Comparison of ENCODE assay signal across 24 cellular contexts in genomic region chr9:84744195-84744594, GRCh38.
DNase-seq lines count a peak whose midpoint lies in the region; ATAC-seq, FAIRE-seq and TF ChIP-seq lines count a peak whose summit lies in the region.
"Had no signal": no experiment of that assay in that cellular context is flagged by ENCODE, and none has a peak within 500 bp of the region (broad histone marks: within the 10 kb centered on the region; RNA-seq: fewer than 3 reads in every experiment).

No MANE protein-coding gene starts in this region.

- ATAC-seq in GM19463 (IDR thresholded peaks at IDR 0.05; ENCODE audit: unreplicated experiment) (peak; percentile 68), HG02870 (IDR thresholded peaks at IDR 0.05; ENCODE audit: unreplicated experiment) (peak; percentile 68), HG03571 (IDR thresholded peaks at IDR 0.05; ENCODE audit: unreplicated experiment) (peak; percentile 36), GM18505 (IDR thresholded peaks at IDR 0.05; ENCODE audit: unreplicated experiment) (no peak)
- ATAC-seq: activated CD8-positive, alpha-beta T cell treated with anti-CD3 and anti-CD28 coated beads, Interleukin-2, amount 10 ng/mL, durations not matched to agents 7 days and 5 days; foreskin keratinocyte; naive thymus-derived CD8-positive, alpha-beta T cell; pancreas; T-helper 17 cell; WTC11 had no signal

- no peak for DNase-seq in GM18507 (ENCODE audit: extremely low spot score, insufficient read length, low read depth)
- no peak for DNase-seq in activated naive CD4-positive, alpha-beta T cell treated with anti-CD3 and anti-CD28 coated beads, Interleukin-2, amount 50 U/mL, for 16 hours
- DNase-seq in COLO829 (ENCODE audit: low spot score) = no peak
- no peak for DNase-seq in NCI-H128 (lab: John Stamatoyannopoulos, UW; ENCODE audit: unreplicated experiment)
- DNase-seq: activated CD8-positive, alpha-beta T cell treated with anti-CD3 and anti-CD28 coated beads, Interleukin-2, amount 10 ng/mL, durations not matched to agents 7 days and 5 days; activated naive CD8-positive, alpha-beta T cell treated with anti-CD3 and anti-CD28 coated beads, Interleukin-2, amount 10 ng/mL, durations not matched to agents 7 days and 5 days; activated T-cell treated with anti-CD3 and anti-CD28 coated beads, Interleukin-2, amount 50 U/mL, for 72 hours; dermis blood vessel endothelial cell; DMS53; foreskin keratinocyte; mesenchymal stem cell; naive thymus-derived CD8-positive, alpha-beta T cell; NCI-H1092; NCI-H2081 treated with DMSO at 0.1 percent for 48 hours; NCI-H524; OCI-M1; pancreas; sigmoid colon; T-helper 17 cell had no signal

- TF ChIP-seq POLR2A in GM18505 (IDR thresholded peaks at IDR 0.05; ENCODE audit: borderline replicate concordance, extremely low read depth, insufficient read depth, insufficient read length) = no peak

- FAIRE-seq in GM18507 (lab: Jason Lieb, UNC) = peak; percentile 74
- FAIRE-seq: pancreas had no signal
